ENCODE assay signal across 20 cellular contexts in the genomic region with DNA sequence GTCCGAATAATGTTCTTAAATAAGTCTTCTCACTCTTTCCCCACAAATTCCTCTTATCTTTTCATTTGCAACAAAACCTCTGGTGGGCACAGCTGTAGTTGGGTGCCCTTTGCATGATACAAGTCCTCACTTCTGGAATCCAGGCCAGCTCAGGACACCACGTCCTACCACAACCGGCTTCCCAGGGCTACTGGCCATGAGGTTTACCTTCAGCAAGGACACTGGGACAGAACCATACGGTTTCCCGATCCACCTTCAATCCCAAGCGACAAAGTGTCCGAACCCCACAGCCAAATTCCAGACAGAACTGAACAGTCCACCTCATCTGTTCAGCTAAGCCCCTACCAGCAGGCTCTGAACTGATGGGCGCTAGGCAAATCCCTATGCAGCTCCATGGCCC.
A peak's percentile ranks its signal among the peaks of the same experiment; 100 is the strongest.
DNase-seq lines count a peak whose midpoint lies in the region; ATAC-seq, FAIRE-seq and TF ChIP-seq lines count a peak whose summit lies in the region.
"Had no signal": no experiment of that assay in that cellular context is flagged by ENCODE, and none has a peak within 500 bp of the region (broad histone marks: within the 10 kb centered on the region; RNA-seq: fewer than 3 reads in every experiment).

No MANE protein-coding gene starts in this region.

- TF ChIP-seq CTCF in bronchial epithelial cell (IDR thresholded peaks at IDR 0.05; ENCODE audit: insufficient read depth, low read length, severe bottlenecking): no peak

- peak overlapping the region; percentile 28 for H3K27ac Mint-ChIP-seq in activated naive CD4-positive, alpha-beta T cell treated with anti-CD3 and anti-CD28 coated beads for 36 hours
- peak overlapping the region; percentile 82 to 83 for H3K27ac Mint-ChIP-seq in T-cell
- H3K27ac Mint-ChIP-seq in stimulated activated naive B cell treated with anti-CD40 and anti-IgM and Interleukin-4, amounts not matched to agents 10 μg/mL and 1 μg/mL and 100 μg/mL, for 72 hours: peak overlapping the region; percentile 39

- intact Hi-C loops in activated naive CD4-positive, alpha-beta T cell treated with anti-CD3 and anti-CD28 coated beads for 36 hours (cut with micrococcal nuclease): loop anchor here (5.0 to 10.0 kb wide), 2 partner anchors 212 to 525 kb away; no protein-coding TSS in a partner anchor

- peaks cover 67% of the 10 kb centered on the region for H3K4me1 Mint-ChIP-seq in activated naive CD4-positive, alpha-beta T cell treated with anti-CD3 and anti-CD28 coated beads for 36 hours (ENCODE audit: low read depth)
- peaks cover 81 to 90% (median 84%) of the 10 kb centered on the region in 3 donors for H3K4me1 Mint-ChIP-seq in T-cell
- H3K4me1 Mint-ChIP-seq in stimulated activated naive B cell treated with anti-CD40 and anti-IgM and Interleukin-4, amounts not matched to agents 10 μg/mL and 1 μg/mL and 100 μg/mL, for 72 hours: peaks cover 59 to 85% of the 10 kb centered on the region in 2 donors

- POLR2A ChIA-PET in T-cell (lab: Charles Lee): interaction anchor here (0.6 to 3.1 kb wide), 14 partner anchors 8 to 306 kb away, joined by 3 to 40 read pairs (median 4); no protein-coding TSS in a partner anchor

- H3K9me3 Mint-ChIP-seq in activated naive CD4-positive, alpha-beta T cell treated with anti-CD3 and anti-CD28 coated beads for 36 hours: no peaks in the 10 kb centered on the region
- H3K9me3 Mint-ChIP-seq in T-cell: no peaks in the 10 kb centered on the region
- H3K9me3 Mint-ChIP-seq in stimulated activated naive B cell treated with anti-CD40 and anti-IgM and Interleukin-4, amounts not matched to agents 10 μg/mL and 1 μg/mL and 100 μg/mL, for 72 hours: peaks cover 0 to 7% of the 10 kb centered on the region in 2 donors

- no peak for DNase-seq in activated naive CD4-positive, alpha-beta T cell treated with anti-CD3 and anti-CD28 coated beads for 36 hours
- DNase-seq in activated naive CD4-positive, alpha-beta T cell (lab: John Stamatoyannopoulos, UW): no peak
- DNase-seq in T-cell: no peak
- no peak for DNase-seq in bronchial epithelial cell (ENCODE audit: low read depth)
- no peak for DNase-seq in stimulated activated naive B cell treated with anti-CD40 and anti-IgM and Interleukin-4, amounts not matched to agents 10 μg/mL and 1 μg/mL and 100 μg/mL, for 72 hours
- no peak for DNase-seq in DMS53 (lab: John Stamatoyannopoulos, UW)
- DNase-seq: activated gamma-delta T cell treated with Interleukin-2 at 50 U/mL for 16 hours; gastrocnemius medialis; NCI-H1105 treated with DMSO at 0.1 percent for 48 hours; NCI-H2081 treated with DMSO at 0.1 percent for 48 hours; stimulated activated CD4-positive, alpha-beta T cell treated with anti-CD3 and anti-CD28 coated beads, Interleukin-15, amount 100 ng/mL, for 24 hours; T1000 had no signal

- no peaks in the 10 kb centered on the region for H3K27me3 ChIP-seq in bronchial epithelial cell (ENCODE audit: control insufficient read depth, insufficient read depth, low read length)
- H3K27me3 ChIP-seq: esophagus muscularis mucosa, gastrocnemius medialis had no signal

- H3K4me3 ChIP-seq in bronchial epithelial cell (ENCODE audit: low read depth, low read length): no peak overlapping the region
- H3K4me3 ChIP-seq: esophagus muscularis mucosa, gastrocnemius medialis, HAP-1 had no signal

- peak; percentile 55 for FAIRE-seq in bronchial epithelial cell (lab: Jason Lieb, UNC)
- FAIRE-seq: keratinocyte, RCC 7860 had no signal

- no peak for ATAC-seq in T-cell (replicated peaks in 1 of 4)
- ATAC-seq in stimulated activated naive B cell treated with anti-CD40 and anti-IgM and Interleukin-4, amounts not matched to agents 10 μg/mL and 1 μg/mL and 100 μg/mL, for 72 hours (replicated peaks): no peak
- no peak for ATAC-seq in HG03432 (IDR thresholded peaks at IDR 0.05; ENCODE audit: unreplicated experiment)
- no peak for ATAC-seq in GM19452 (IDR thresholded peaks at IDR 0.05; ENCODE audit: unreplicated experiment)
- ATAC-seq: activated CD4-positive, CD25-positive, alpha-beta regulatory T cell treated with anti-CD3 and anti-CD28 coated beads, Interleukin-2, amount 50 U/mL, for 24 hours; gastrocnemius medialis; sciatic nerve had no signal

- peaks cover 69% of the 10 kb centered on the region for H3K36me3 Mint-ChIP-seq in activated naive CD4-positive, alpha-beta T cell treated with anti-CD3 and anti-CD28 coated beads for 36 hours (ENCODE audit: low read depth)
- H3K36me3 Mint-ChIP-seq in T-cell: peaks cover 60% of the 10 kb centered on the region
- H3K36me3 Mint-ChIP-seq in stimulated activated naive B cell treated with anti-CD40 and anti-IgM and Interleukin-4, amounts not matched to agents 10 μg/mL and 1 μg/mL and 100 μg/mL, for 72 hours: peaks cover 40 to 69% of the 10 kb centered on the region in 2 donors

- H3K27me3 Mint-ChIP-seq in activated naive CD4-positive, alpha-beta T cell treated with anti-CD3 and anti-CD28 coated beads for 36 hours (ENCODE audit: low read depth): no peaks in the 10 kb centered on the region
- H3K27me3 Mint-ChIP-seq in T-cell: no peaks in the 10 kb centered on the region
- no peaks in the 10 kb centered on the region for H3K27me3 Mint-ChIP-seq in stimulated activated naive B cell treated with anti-CD40 and anti-IgM and Interleukin-4, amounts not matched to agents 10 μg/mL and 1 μg/mL and 100 μg/mL, for 72 hours

- H3K4me3 Mint-ChIP-seq in activated naive CD4-positive, alpha-beta T cell treated with anti-CD3 and anti-CD28 coated beads for 36 hours: no peak overlapping the region
- H3K4me3 Mint-ChIP-seq in T-cell: peak overlapping the region in 2 of 3 donors; percentile 18 to 92
- H3K4me3 Mint-ChIP-seq in stimulated activated naive B cell treated with anti-CD40 and anti-IgM and Interleukin-4, amounts not matched to agents 10 μg/mL and 1 μg/mL and 100 μg/mL, for 72 hours: peak overlapping the region in 1 of 2 donors; percentile 3

- CTCF ChIA-PET in activated naive CD4-positive, alpha-beta T cell treated with anti-CD3 and anti-CD28 coated beads for 36 hours (lab: Charles Lee): interaction anchor here (0.6 to 1.5 kb wide), 6 partner anchors 9 to 351 kb away, joined by 3 to 6 read pairs (median 4); partner anchors contain the start of genes CDNF, HSPA14 and MSANTD7
- CTCF ChIA-PET in T-cell (lab: Charles Lee): interaction anchor here (0.6 to 1.7 kb wide), 4 partner anchors 30 to 87 kb away, joined by 3 to 4 read pairs (median 4); no protein-coding TSS in a partner anchor

- H3K36me3 ChIP-seq in bronchial epithelial cell (ENCODE audit: control insufficient read depth, insufficient read depth, low read length): no peaks in the 10 kb centered on the region
- H3K36me3 ChIP-seq: gastrocnemius medialis had no signal

Comparison
In these comparisons a context has a peak if more than half of its experiments do, and no peak if none do; other contexts are left out.
1. H3K27ac Mint-ChIP-seq: peak in every context shown above with its lines; median percentile 82 in T-cell; 39 in stimulated activated naive B cell treated with anti-CD40 and anti-IgM and Interleukin-4, amounts not matched to agents 10 μg/mL and 1 μg/mL and 100 μg/mL, for 72 hours; 28 in activated naive CD4-positive, alpha-beta T cell treated with anti-CD3 and anti-CD28 coated beads for 36 hours.